Comparison of ENCODE assay signal across 9 cellular contexts in genomic region chr20:46710149-46710913, GRCh38. TPM values are rescaled to one million over a fixed set of nuclear protein-coding genes. Genes with fewer than 3 reads are reported as not detected.
DNase-seq lines count a peak whose midpoint lies in the region; ATAC-seq, FAIRE-seq and TF ChIP-seq lines count a peak whose summit lies in the region.
"Had no signal": no experiment of that assay in that cellular context is flagged by ENCODE, and none has a peak within 500 bp of the region (broad histone marks: within the 10 kb centered on the region; RNA-seq: fewer than 3 reads in every experiment).

No MANE protein-coding gene starts in this region.

- H3K4me1 Mint-ChIP-seq in activated naive CD8-positive, alpha-beta T cell treated with anti-CD3 and anti-CD28 coated beads, Interleukin-2, amount 50 U/mL, for 24 hours = peaks cover 8% of the 10 kb centered on the region

- H3K79me2 ChIP-seq in keratinocyte (ENCODE audit: control insufficient read depth, insufficient read depth, low read length) = no peaks in the 10 kb centered on the region

- no peak overlapping the region for H3K9ac ChIP-seq in keratinocyte (ENCODE audit: control insufficient read depth, extremely low read depth, insufficient read depth, low read length)

- no peaks in the 10 kb centered on the region for H3K36me3 Mint-ChIP-seq in activated naive CD8-positive, alpha-beta T cell treated with anti-CD3 and anti-CD28 coated beads, Interleukin-2, amount 50 U/mL, for 24 hours (ENCODE audit: low read depth)

- H3K36me3 ChIP-seq in H7 (replicated peaks; ENCODE audit: control insufficient read depth, insufficient read depth, low read length) (no peaks in the 10 kb centered on the region), keratinocyte (ENCODE audit: control insufficient read depth in 2 of 2, extremely low read depth in 1 of 2, insufficient read depth in 2 of 2, low read length in 2 of 2) (no peaks in the 10 kb centered on the region)

- no peaks in the 10 kb centered on the region; the same call in 1 of the 2 replicates for H3K27me3 ChIP-seq in H7 (ENCODE audit: control insufficient read depth, insufficient read depth, low read length)
- H3K27me3 ChIP-seq in keratinocyte (ENCODE audit: control insufficient read depth, extremely low read depth, insufficient read depth, low read length) = peaks cover 45% of the 10 kb centered on the region

- H3K4me3 ChIP-seq in H7 (ENCODE audit: insufficient read depth, low read depth, low read length) = peak overlapping the region; percentile 66
- no peak overlapping the region for H3K4me3 ChIP-seq in keratinocyte (ENCODE audit: control insufficient read depth in 2 of 3, extremely low read depth in 1 of 3, insufficient read depth in 2 of 3, low read depth in 1 of 3, low read length in 3 of 3)
- H3K4me3 ChIP-seq in skin epidermis = peak overlapping the region; percentile 34 to 48 (median 42)

- no peaks in the 10 kb centered on the region for H3K9me1 ChIP-seq in keratinocyte (ENCODE audit: control insufficient read depth, extremely low read depth, insufficient read depth, low read length)

- H3K27ac Mint-ChIP-seq in activated naive CD8-positive, alpha-beta T cell treated with anti-CD3 and anti-CD28 coated beads, Interleukin-2, amount 50 U/mL, for 24 hours = no peak overlapping the region

- no peaks in the 10 kb centered on the region for H4K20me1 ChIP-seq in keratinocyte (ENCODE audit: control insufficient read depth, extremely low read depth, insufficient read depth, low read length)

- H2AFZ ChIP-seq in keratinocyte (ENCODE audit: control insufficient read depth, low read length) = no peak overlapping the region

- H3K27me3 Mint-ChIP-seq in activated naive CD8-positive, alpha-beta T cell treated with anti-CD3 and anti-CD28 coated beads, Interleukin-2, amount 50 U/mL, for 24 hours = peaks cover 55% of the 10 kb centered on the region

- H3K4me2 ChIP-seq in keratinocyte (ENCODE audit: control insufficient read depth, extremely low read depth, insufficient read depth, low read depth, low read length) = peak overlapping the region; percentile 16

- no peaks in the 10 kb centered on the region for H3K9me3 Mint-ChIP-seq in activated naive CD8-positive, alpha-beta T cell treated with anti-CD3 and anti-CD28 coated beads, Interleukin-2, amount 50 U/mL, for 24 hours

- H3K27ac ChIP-seq in keratinocyte (ENCODE audit: control insufficient read depth, insufficient read depth, low read length) (no peak overlapping the region), skin epidermis (peak overlapping the region in 20 of 21 experiments; percentile 33 to 89 (median 76))

- FAIRE-seq in keratinocyte (lab: Jason Lieb, UNC) = no peak

- no peak for TF ChIP-seq CTCF in keratinocyte (optimal IDR thresholded peaks at IDR 0.05 in 1 of 3, IDR thresholded peaks at IDR 0.05 in 1 of 3, conservative IDR thresholded peaks at IDR 0.05 in 1 of 3; ENCODE audit: extremely low read depth in 1 of 3, insufficient read depth in 2 of 3, low read length in 3 of 3)

- no peak for ATAC-seq in activated naive CD8-positive, alpha-beta T cell treated with anti-CD3 and anti-CD28 coated beads, Interleukin-2, amount 50 U/mL, for 24 hours

- H3K4me3 Mint-ChIP-seq in activated naive CD8-positive, alpha-beta T cell treated with anti-CD3 and anti-CD28 coated beads, Interleukin-2, amount 50 U/mL, for 24 hours = peak overlapping the region; percentile 71

- no peak for DNase-seq in H7
- DNase-seq in activated naive CD8-positive, alpha-beta T cell treated with anti-CD3 and anti-CD28 coated beads, Interleukin-2, amount 50 U/mL, for 24 hours = no peak
- DNase-seq in keratinocyte (ENCODE audit: low read depth, low spot score) = no peak
- no peak for DNase-seq in HT-29 (ENCODE audit: low spot score)
- DNase-seq in iPS-NIHi7 (ENCODE audit: extremely low spot score) = no peak
- no peak for DNase-seq in stimulated activated CD4-positive, alpha-beta T cell treated with anti-CD3 and anti-CD28 coated beads, Interleukin-4, amount 100 ng/mL, for 4 hours
- DNase-seq in activated gamma-delta T cell treated with Interleukin-2 at 50 U/mL for 16 hours = no peak
- DNase-seq: SHP77 treated with DMSO at 0.1 percent for 48 hours had no signal

- dilution Hi-C loops in keratinocyte (cut with MboI; ENCODE audit: extremely low pct_ligation_motif_present, low sequenced_read_pairs) = no loop called here

- H3K4me1 ChIP-seq in keratinocyte (ENCODE audit: control insufficient read depth, extremely low read depth, insufficient read depth, low read length) = no peaks in the 10 kb centered on the region

- peaks cover 2% of the 10 kb centered on the region for H3K9me3 ChIP-seq in keratinocyte (ENCODE audit: control insufficient read depth, low read depth, low read length)

RNA-seq across cellular contexts. Expression of gene SLC2A10, which starts 0.9 kb away (rescaled TPM):
- 7.4 and 9.5 TPM in 2 replicates for total RNA-seq in H7 (2014; rRNA removed; shearing (Covaris generic))
- polyA plus RNA-seq in keratinocyte = not detected in 3 replicates
- not detected for polyA plus RNA-seq in keratinocyte (2011; ENCODE audit: low read depth)
- polyA plus RNA-seq in keratinocyte (2011; cell fraction: cytosol; rRNA removed) = not detected in 2 replicates
- not detected in 2 replicates for polyA plus RNA-seq in keratinocyte (2011; cell fraction: nucleus; rRNA removed)
- not detected in 2 replicates for polyA plus RNA-seq in keratinocyte (2012; ENCODE audit: low replicate concordance)
- not detected in 3 replicates for polyA minus RNA-seq in keratinocyte
- polyA minus RNA-seq in keratinocyte (2011; cell fraction: cytosol; rRNA and poly(A)+ RNA removed) = not detected
- not detected in 2 replicates for polyA minus RNA-seq in keratinocyte (2011; cell fraction: nucleus; rRNA and poly(A)+ RNA removed)
- 1.5 and 3.5 TPM in 2 replicates for total RNA-seq in HT-29 (2014; rRNA removed; shearing (Covaris generic))

RNA-seq across cellular contexts. Expression of gene TP53RK, which starts 21.1 kb away (rescaled TPM):
- total RNA-seq in H7 (2014; rRNA removed; shearing (Covaris generic)) = 19.2 and 20.0 TPM in 2 replicates
- polyA plus RNA-seq in keratinocyte = 10.4 to 15.9 TPM (median 14.6 TPM) in 3 replicates
- 3.6 TPM for polyA plus RNA-seq in keratinocyte (2011; ENCODE audit: low read depth)
- polyA plus RNA-seq in keratinocyte (2011; cell fraction: cytosol; rRNA removed) = 9.5 and 16.7 TPM in 2 replicates
- polyA plus RNA-seq in keratinocyte (2011; cell fraction: nucleus; rRNA removed) = 8.5 TPM in 2 replicates
- polyA plus RNA-seq in keratinocyte (2012; ENCODE audit: low replicate concordance) = 8.4 and 11.6 TPM in 2 replicates
- 4.8 to 7.7 TPM (median 6.6 TPM) in 3 replicates for polyA minus RNA-seq in keratinocyte
- 13.8 TPM for polyA minus RNA-seq in keratinocyte (2011; cell fraction: cytosol; rRNA and poly(A)+ RNA removed)
- 3.7 and 5.0 TPM in 2 replicates for polyA minus RNA-seq in keratinocyte (2011; cell fraction: nucleus; rRNA and poly(A)+ RNA removed)
- total RNA-seq in HT-29 (2014; rRNA removed; shearing (Covaris generic)) = 40.2 and 44.7 TPM in 2 replicates

RNA-seq across cellular contexts. Expression of gene SLC13A3, which starts 59.1 kb away (rescaled TPM):
- 6.9 and 11.8 TPM in 2 replicates for total RNA-seq in H7 (2014; rRNA removed; shearing (Covaris generic))
- polyA plus RNA-seq in keratinocyte = 3.8 to 4.5 TPM (median 3.9 TPM) in 3 replicates
- polyA plus RNA-seq in keratinocyte (2011; ENCODE audit: low read depth) = 3.1 TPM
- 3.7 and 4.3 TPM in 2 replicates for polyA plus RNA-seq in keratinocyte (2011; cell fraction: cytosol; rRNA removed)
- 6.5 and 7.8 TPM in 2 replicates for polyA plus RNA-seq in keratinocyte (2011; cell fraction: nucleus; rRNA removed)
- 3.9 and 4.3 TPM in 2 replicates for polyA plus RNA-seq in keratinocyte (2012; ENCODE audit: low replicate concordance)
- 5.1 to 19.8 TPM (median 6.0 TPM) in 3 replicates for polyA minus RNA-seq in keratinocyte
- polyA minus RNA-seq in keratinocyte (2011; cell fraction: cytosol; rRNA and poly(A)+ RNA removed) = 4.0 TPM
- polyA minus RNA-seq in keratinocyte (2011; cell fraction: nucleus; rRNA and poly(A)+ RNA removed) = 3.7 and 6.4 TPM in 2 replicates
- total RNA-seq in HT-29 (2014; rRNA removed; shearing (Covaris generic)) = not detected in 2 replicates

Comparison
In these comparisons a context has a peak if more than half of its experiments do, and no peak if none do; other contexts are left out.
1. H3K4me3 ChIP-seq: peak in H7 (single experiment) and skin epidermis (7 of 7); none in keratinocyte (0 of 3).